In the genomic region with DNA sequence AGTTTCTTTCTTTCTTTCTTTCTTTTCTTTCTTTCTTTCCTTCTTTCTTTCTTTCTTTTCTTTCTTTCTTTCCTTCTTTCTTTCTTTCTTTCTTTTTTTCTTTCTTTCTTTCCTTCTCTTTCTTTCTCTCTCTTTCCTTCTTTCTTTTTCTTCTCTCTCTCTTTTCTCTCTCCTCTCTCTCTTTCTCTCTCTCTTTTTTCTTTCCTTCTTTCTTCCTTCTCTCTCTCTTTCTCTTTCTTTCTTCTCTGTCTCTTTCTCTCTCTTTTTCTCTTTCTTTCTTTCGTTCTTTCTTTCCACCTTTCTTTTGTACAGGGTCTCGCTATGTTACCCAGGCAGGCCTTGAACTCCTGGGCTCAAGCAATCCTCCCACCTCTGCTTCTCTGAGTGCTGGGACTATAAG, we compare ENCODE assay signal across 14 cellular contexts. TPM values are rescaled to one million over a fixed set of nuclear protein-coding genes. Genes with fewer than 3 reads are reported as not detected.
"Had no signal": no experiment of that assay in that cellular context is flagged by ENCODE, and none has a peak within 500 bp of the region (broad histone marks: within the 10 kb centered on the region; RNA-seq: fewer than 3 reads in every experiment).

No MANE protein-coding gene starts in this region.

RNA-seq across cellular contexts. Expression of gene CLEC19A, which starts 35.7 kb away (rescaled TPM):
- total RNA-seq: activated B cell treated with CpG ODN at 0.5 μM for 24 hours; activated CD4-positive, alpha-beta memory T cell treated with anti-CD3 and anti-CD28 coated beads for 36 hours; activated CD4-positive, alpha-beta memory T cell treated with anti-CD3 and anti-CD28 coated beads, Interleukin-2, amount 10 ng/mL, durations not matched to agents 7 days and 5 days; activated CD4-positive, alpha-beta T cell treated with anti-CD3 and anti-CD28 coated beads for 36 hours; activated CD4-positive, alpha-beta T cell treated with anti-CD3 and anti-CD28 coated beads, Interleukin-2, amount 10 ng/mL, durations not matched to agents 24 days and 14 days; activated CD4-positive, alpha-beta T cell treated with anti-CD3 and anti-CD28 coated beads, Interleukin-2, amount 10 ng/mL, durations not matched to agents 7 days and 5 days; activated CD8-positive, alpha-beta memory T cell treated with anti-CD3 and anti-CD28 coated beads for 36 hours; activated CD8-positive, alpha-beta memory T cell treated with anti-CD3 and anti-CD28 coated beads, Interleukin-2, amount 10 ng/mL, durations not matched to agents 7 days and 5 days; activated CD8-positive, alpha-beta T cell treated with anti-CD3 and anti-CD28 coated beads for 36 hours; activated CD8-positive, alpha-beta T cell treated with anti-CD3 and anti-CD28 coated beads, Interleukin-2, amount 10 ng/mL, durations not matched to agents 7 days and 5 days; T-cell; T-helper 1 cell treated with Interleukin-12 subunit alpha and Interleukin-12 subunit beta and Interleukin-4 antibody, amounts not matched to agents 30 ng/mL and 1 ng/mL, for 36 hours; T-helper 17 cell; T-helper 2 cell treated with Interferon-gamma antibody and Interleukin-4, amounts not matched to agents 100 ng/mL and 5 ng/mL, for 36 hours had no signal
